8 cellular contexts compared by ENCODE assay signal in the genomic region with DNA sequence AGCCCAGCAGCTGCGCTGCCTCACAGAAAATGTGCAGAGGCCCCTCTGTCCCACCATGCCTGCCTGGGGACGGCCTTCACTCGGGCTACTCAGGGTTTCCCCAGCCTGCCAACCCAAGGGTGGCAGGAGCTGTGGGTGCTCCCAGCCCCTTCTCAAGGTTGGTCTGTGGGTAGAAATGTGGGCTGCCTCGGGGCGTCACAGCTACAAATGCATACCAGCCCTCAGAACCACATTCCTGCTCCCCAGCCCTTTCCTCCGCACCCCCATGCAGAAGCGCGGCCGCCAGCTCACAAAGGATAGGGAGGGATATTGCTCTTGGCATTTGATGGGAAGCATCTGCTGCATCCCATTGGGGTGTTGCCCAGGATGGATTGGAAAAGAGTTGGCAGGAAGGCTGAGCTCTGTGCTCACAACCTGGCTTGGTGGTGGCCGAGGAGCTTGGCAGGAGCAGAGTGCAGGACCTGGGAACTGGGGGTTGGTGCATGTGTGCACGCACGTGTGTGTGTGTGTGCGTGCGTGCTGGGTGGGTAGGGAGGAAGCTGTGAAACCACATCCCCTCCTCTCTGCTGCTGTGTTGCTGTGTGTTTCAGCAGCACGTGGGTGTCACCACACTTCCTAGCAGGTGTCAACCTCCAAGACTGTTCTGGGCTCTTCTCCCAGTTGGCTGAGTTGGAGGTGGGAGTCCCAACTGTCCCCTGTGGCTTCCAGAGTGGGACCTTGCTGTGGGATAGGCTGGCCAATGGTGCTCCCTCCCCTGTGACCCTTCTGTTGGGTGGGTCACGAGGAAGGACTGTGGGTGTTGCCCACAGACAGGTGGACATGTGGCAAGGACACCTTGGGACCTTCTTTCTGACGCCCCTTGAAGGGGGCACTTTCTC.
DNase-seq lines count a peak whose midpoint lies in the region; ATAC-seq, FAIRE-seq and TF ChIP-seq lines count a peak whose summit lies in the region.

No MANE protein-coding gene starts in this region.

- no peak overlapping the region for H3K9ac ChIP-seq in kidney (ENCODE audit: low read length in 2 of 2)

- CTCF ChIA-PET in CD4-positive, alpha-beta memory T cell (lab: Charles Lee; ENCODE audit: partially characterized antibody), result interaction anchor here (0.6 to 3.2 kb wide), 17 partner anchors 8 to 116 kb away, joined by 3 to 22 read pairs (median 6); no protein-coding TSS in a partner anchor
- CTCF ChIA-PET in A673 (lab: Charles Lee), result interaction anchor here (1.0 kb wide), 1 partner anchor 15 kb away, joined by 4 read pairs; no protein-coding TSS in a partner anchor

- POLR2A ChIA-PET in CD4-positive, alpha-beta memory T cell (lab: Charles Lee; ENCODE audit: partially characterized antibody), result interaction anchor here (0.5 to 97.0 kb wide), 22 partner anchors 14 to 1334 kb away, joined by 3 to 6031 read pairs (median 7); partner anchors contain the start of genes TMC8 and TNRC6C
- POLR2A ChIA-PET in A673 (lab: Charles Lee; ENCODE audit: low non-redundant PET), result no interaction called here

- H3K36me3 Mint-ChIP-seq in CD4-positive, alpha-beta memory T cell, result peaks cover 0 to 18% of the 10 kb centered on the region in 2 donors

- H3K4me3 Mint-ChIP-seq in CD4-positive, alpha-beta memory T cell, result peak overlapping the region; percentile 73 to 89 (median 86)

- no peaks in the 10 kb centered on the region for H3K36me3 ChIP-seq in CD4-positive, alpha-beta memory T cell (ENCODE audit: insufficient read depth, low read length)
- H3K36me3 ChIP-seq in A673 (ENCODE audit: insufficient read depth, low read length, poor library complexity, severe bottlenecking) (no peaks in the 10 kb centered on the region), kidney (ENCODE audit: control insufficient read depth in 1 of 2, insufficient read depth in 2 of 2, low read length in 2 of 2) (no peaks in the 10 kb centered on the region)

- no TSS peak for BruUV-seq in A673 (replicated peaks; lab: Mats Ljungman, UMichigan)

- H3K9me3 Mint-ChIP-seq in CD4-positive, alpha-beta memory T cell, result peaks cover 0 to 8% (median 0%) of the 10 kb centered on the region in 8 donors

- H3K4me1 Mint-ChIP-seq in CD4-positive, alpha-beta memory T cell, result peaks cover 64 to 99% (median 88%) of the 10 kb centered on the region in 4 donors

- H3K4me3 ChIP-seq in CD4-positive, alpha-beta memory T cell (ENCODE audit: low read length in 2 of 2), result peak overlapping the region; percentile 54 to 64
- H3K4me3 ChIP-seq in A673 (ENCODE audit: low read depth, low read length, poor library complexity, severe bottlenecking) (no peak overlapping the region), kidney (ENCODE audit: low read length in 2 of 2) (no peak overlapping the region)

- no peak for FAIRE-seq in kidney (lab: Jason Lieb, UNC)

- ATAC-seq in GM21423 (IDR thresholded peaks at IDR 0.05; ENCODE audit: unreplicated experiment) (peak; percentile 32), left cardiac atrium (peak; percentile 56 to 70)

- peak overlapping the region; percentile 90 to 99 (median 99) for H3K27ac Mint-ChIP-seq in CD4-positive, alpha-beta memory T cell

- no peaks in the 10 kb centered on the region for H3K27me3 Mint-ChIP-seq in CD4-positive, alpha-beta memory T cell

- no peaks in the 10 kb centered on the region for H3K9me3 ChIP-seq in CD4-positive, alpha-beta memory T cell (ENCODE audit: control insufficient read depth in 1 of 2, low read length in 2 of 2)
- no peaks in the 10 kb centered on the region for H3K9me3 ChIP-seq in A673 (ENCODE audit: low read depth, low read length, poor library complexity, severe bottlenecking)
- no peaks in the 10 kb centered on the region for H3K9me3 ChIP-seq in kidney (ENCODE audit: control insufficient read depth in 1 of 2, low read length in 2 of 2)

- intact Hi-C loops in CD4-positive, alpha-beta memory T cell (cut with micrococcal nuclease), result loop anchor here (1.0 kb wide), 2 partner anchors 8 to 10 kb away; no protein-coding TSS in a partner anchor
- intact Hi-C loops in left cardiac atrium (cut with DNase I), result no loop called here
- intact Hi-C loops in A673 (cut with micrococcal nuclease; ENCODE audit: unreplicated experiment), result no loop called here
- intact Hi-C loops in kidney (cut with DNase I), result no loop called here

- H3K27me3 ChIP-seq in CD4-positive, alpha-beta memory T cell (ENCODE audit: insufficient read depth, low read length), result no peaks in the 10 kb centered on the region
- no peaks in the 10 kb centered on the region for H3K27me3 ChIP-seq in A673 (replicated peaks; ENCODE audit: insufficient read depth, low read depth, low read length, poor library complexity)

- peak; percentile 92 to 95 (median 94) for DNase-seq in CD4-positive, alpha-beta memory T cell
- DNase-seq in NCI-H1694 treated with DMSO at 0.1 percent for 48 hours (lab: John Stamatoyannopoulos, UW) (peak; percentile 93), left cardiac atrium (peak; percentile 68), A673 (ENCODE audit: low spot score) (no peak), kidney (no peak)
- peak; percentile 70 for DNase-seq in activated T-helper 9 cell treated with anti-CD3 and anti-CD28 coated beads, Interleukin-2, amount 50 U/mL, for 16 hours (ENCODE audit: low read depth)
- peak; percentile 79 for DNase-seq in stimulated activated CD4-positive, alpha-beta T cell treated with anti-CD3 and anti-CD28 coated beads, Interleukin-2, amount 100 ng/mL, for 4 hours (ENCODE audit: low read depth)

- H3K4me1 ChIP-seq in CD4-positive, alpha-beta memory T cell (ENCODE audit: insufficient read depth, low read length), result peaks cover 100% of the 10 kb centered on the region
- H3K4me1 ChIP-seq in A673 (ENCODE audit: insufficient read depth, low read length, poor library complexity, severe bottlenecking), result peaks cover 38% of the 10 kb centered on the region
- H3K4me1 ChIP-seq in kidney (ENCODE audit: control insufficient read depth in 1 of 2, insufficient read depth in 1 of 2, low read depth in 1 of 2, low read length in 2 of 2), result peaks cover 24 to 49% of the 10 kb centered on the region in 2 donors

- peak overlapping the region; percentile 90 for H3K27ac ChIP-seq in CD4-positive, alpha-beta memory T cell (ENCODE audit: low read depth, low read length)
- H3K27ac ChIP-seq in A673 (ENCODE audit: low read depth, low read length, poor library complexity, severe bottlenecking) (no peak overlapping the region), kidney (ENCODE audit: low read depth in 2 of 2, low read length in 2 of 2) (peak overlapping the region in 1 of 2 donors; percentile 55)

- TF ChIP-seq CTCF in A673 (conservative IDR thresholded peaks at IDR 0.05; ENCODE audit: low read depth, low read length) (no peak), kidney (IDR thresholded peaks at IDR 0.05; ENCODE audit: borderline replicate concordance, extremely low read depth, insufficient read depth) (no peak)

Comparison
In these comparisons a context has a peak if more than half of its experiments do, and no peak if none do; other contexts are left out.
1. DNase-seq: peak in CD4-positive, alpha-beta memory T cell (5 of 5), NCI-H1694 treated with DMSO at 0.1 percent for 48 hours (single experiment), activated T-helper 9 cell treated with anti-CD3 and anti-CD28 coated beads, Interleukin-2, amount 50 U/mL, for 16 hours (single experiment), left cardiac atrium (single experiment) and stimulated activated CD4-positive, alpha-beta T cell treated with anti-CD3 and anti-CD28 coated beads, Interleukin-2, amount 100 ng/mL, for 4 hours (single experiment); none in A673 (single experiment) and kidney (single experiment).
2. H3K4me3 ChIP-seq: peak in CD4-positive, alpha-beta memory T cell (2 of 2); none in A673 (single experiment) and kidney (0 of 2).